In genomic region chr4:108624263-108625056, GRCh38 we compare ENCODE assay signal across 14 cellular contexts. TPM values are rescaled to one million over a fixed set of nuclear protein-coding genes. Genes with fewer than 3 reads are reported as not detected.
A peak's percentile ranks its signal among the peaks of the same experiment; 100 is the strongest.
DNase-seq lines count a peak whose midpoint lies in the region; ATAC-seq and TF ChIP-seq lines count a peak whose summit lies in the region.
"Had no signal": no experiment of that assay in that cellular context is flagged by ENCODE, and none has a peak within 500 bp of the region (broad histone marks: within the 10 kb centered on the region; RNA-seq: fewer than 3 reads in every experiment).

No MANE protein-coding gene starts in this region.

- TF ChIP-seq CTCF in KMS-11 (conservative IDR thresholded peaks at IDR 0.05; ENCODE audit: low read depth, low read length) (no peak), mammary epithelial cell (conservative IDR thresholded peaks at IDR 0.05 in 1 of 2, IDR thresholded peaks at IDR 0.05 in 1 of 2; ENCODE audit: extremely low read depth in 1 of 2, insufficient read depth in 1 of 2, low read depth in 1 of 2, low read length in 2 of 2) (no peak), osteoblast (IDR thresholded peaks at IDR 0.05; ENCODE audit: extremely low read depth, low read depth, low read length) (no peak)

- H3K9me3 ChIP-seq in mammary epithelial cell (replicated peaks; ENCODE audit: insufficient read depth, low read length) (no peaks in the 10 kb centered on the region), osteoblast (ENCODE audit: low read depth, low read length) (no peaks in the 10 kb centered on the region)
- H3K9me3 ChIP-seq: neutrophil, testis had no signal

- no TSS peak for BruUV-seq in mammary epithelial cell (replicated peaks; lab: Mats Ljungman, UMichigan)

- H3K4me3 ChIP-seq in KMS-11 (IDR thresholded peaks at IDR 0.05; ENCODE audit: insufficient read depth, low read depth, low read length) (no peak overlapping the region), mammary epithelial cell (replicated peaks in 1 of 3; ENCODE audit: insufficient read depth in 1 of 3, low read depth in 2 of 3, low read length in 3 of 3) (no peak overlapping the region), osteoblast (ENCODE audit: insufficient read depth, low read length) (no peak overlapping the region)
- H3K4me3 ChIP-seq: testis had no signal

- no peak overlapping the region for H2AFZ ChIP-seq in KMS-11 (ENCODE audit: low read depth)
- no peak overlapping the region for H2AFZ ChIP-seq in mammary epithelial cell (ENCODE audit: low read depth, low read length)
- no peak overlapping the region for H2AFZ ChIP-seq in osteoblast (ENCODE audit: low read length)

- in situ Hi-C loops in mammary epithelial cell (cut with MboI; ENCODE audit: low sequenced_read_pairs in 2 of 2) = no loop called here

- CTCF ChIA-PET in mammary epithelial cell (lab: Charles Lee; ENCODE audit: low non-redundant PET) = no interaction called here

- WGBS in mammary epithelial cell (ENCODE audit: low coverage, missing lambda C conversion rate) = 73% methylated on average over 2 of the region's 2 CpGs

- no peak overlapping the region for H3K27ac ChIP-seq in KMS-11
- no peak overlapping the region for H3K27ac ChIP-seq in mammary epithelial cell (ENCODE audit: insufficient read depth, low read depth, low read length)
- H3K27ac ChIP-seq in osteoblast (ENCODE audit: low read depth, low read length) = no peak overlapping the region
- H3K27ac ChIP-seq: neutrophil, testis had no signal

- DNase-seq in T-helper 2 cell treated with Interferon-gamma antibody and Interleukin-4, amounts not matched to agents 5 μg/mL and 100 μg/mL, for 36 hours (ENCODE audit: low spot score) = peak; percentile 1
- DNase-seq in T-helper 2 cell (no peak), mammary epithelial cell (no peak), osteoblast (ENCODE audit: insufficient read length, low spot score, missing footprints) (peak; percentile 57)
- no peak for DNase-seq in central memory CD4-positive, alpha-beta T cell
- no peak for DNase-seq in effector CD4-positive, alpha-beta T cell
- DNase-seq: activated gamma-delta T cell, NCI-H1417, NCI-H345, small intestine, testis had no signal

- H3K4me2 ChIP-seq in KMS-11 (peak overlapping the region; percentile 9; the same call in 1 of the 2 replicates), mammary epithelial cell (ENCODE audit: insufficient read depth, low read depth, low read length) (peak overlapping the region; percentile 73), osteoblast (ENCODE audit: insufficient read depth, low read length) (peak overlapping the region; percentile 21)

- no peak overlapping the region for H3K27ac Mint-ChIP-seq in T-helper 2 cell treated with Interferon-gamma antibody and Interleukin-4, amounts not matched to agents 5 μg/mL and 100 μg/mL, for 36 hours

- H3K27me3 ChIP-seq in KMS-11 (ENCODE audit: insufficient read depth, low read depth) (no peaks in the 10 kb centered on the region), mammary epithelial cell (ENCODE audit: insufficient read depth, low read length) (no peaks in the 10 kb centered on the region), osteoblast (ENCODE audit: insufficient read depth, low read length) (no peaks in the 10 kb centered on the region)
- H3K27me3 ChIP-seq: neutrophil, testis had no signal

- peaks cover 48% of the 10 kb centered on the region; the same call in 1 of the 2 replicates for H3K36me3 ChIP-seq in KMS-11 (ENCODE audit: insufficient read depth)
- H3K36me3 ChIP-seq in mammary epithelial cell (ENCODE audit: insufficient read depth, low read length) = peaks cover 61% of the 10 kb centered on the region
- H3K36me3 ChIP-seq in osteoblast (ENCODE audit: insufficient read depth, low read length) = peaks cover 68% of the 10 kb centered on the region

- H3K4me3 Mint-ChIP-seq in T-helper 2 cell treated with Interferon-gamma antibody and Interleukin-4, amounts not matched to agents 5 μg/mL and 100 μg/mL, for 36 hours = peak overlapping the region; percentile 47

- peaks cover 60% of the 10 kb centered on the region for H3K36me3 Mint-ChIP-seq in T-helper 2 cell treated with Interferon-gamma antibody and Interleukin-4, amounts not matched to agents 5 μg/mL and 100 μg/mL, for 36 hours (ENCODE audit: low read depth)

- H3K4me1 Mint-ChIP-seq in T-helper 2 cell treated with Interferon-gamma antibody and Interleukin-4, amounts not matched to agents 5 μg/mL and 100 μg/mL, for 36 hours (ENCODE audit: low read depth) = peaks cover 27% of the 10 kb centered on the region

- H3K9me3 Mint-ChIP-seq in T-helper 2 cell treated with Interferon-gamma antibody and Interleukin-4, amounts not matched to agents 5 μg/mL and 100 μg/mL, for 36 hours = no peaks in the 10 kb centered on the region

- H3K9ac ChIP-seq in KMS-11 (no peak overlapping the region), mammary epithelial cell (ENCODE audit: insufficient read depth, low read length) (no peak overlapping the region)

- H3K4me1 ChIP-seq in KMS-11 (ENCODE audit: low read depth, poor library complexity, severe bottlenecking) (peaks cover 29% of the 10 kb centered on the region), mammary epithelial cell (ENCODE audit: insufficient read depth, low read length) (peaks cover 28% of the 10 kb centered on the region), osteoblast (ENCODE audit: insufficient read depth, low read length) (peaks cover 36% of the 10 kb centered on the region)

- intact Hi-C loops in mammary epithelial cell (cut with micrococcal nuclease) = no loop called here

- H3K79me2 ChIP-seq in KMS-11 (ENCODE audit: insufficient read depth, low read depth) = peaks cover 35% of the 10 kb centered on the region
- peaks cover 78% of the 10 kb centered on the region for H3K79me2 ChIP-seq in mammary epithelial cell (ENCODE audit: insufficient read depth, low read length)
- H3K79me2 ChIP-seq in osteoblast (ENCODE audit: insufficient read depth, low read length) = peaks cover 45% of the 10 kb centered on the region

- dilution Hi-C loops in mammary epithelial cell (cut with HindIII; ENCODE audit: low sequenced_read_pairs) = no loop called here

- 0 out of 2 replicates have a peak, but pooled peaks cover 18% of the 10 kb centered on the region for H4K20me1 ChIP-seq in KMS-11 (ENCODE audit: insufficient read depth)
- peaks cover 4% of the 10 kb centered on the region for H4K20me1 ChIP-seq in mammary epithelial cell (ENCODE audit: insufficient read depth, low read length)
- H4K20me1 ChIP-seq in osteoblast (ENCODE audit: insufficient read depth, low read length) = peaks cover 42% of the 10 kb centered on the region

- no peaks in the 10 kb centered on the region for H3K27me3 Mint-ChIP-seq in T-helper 2 cell treated with Interferon-gamma antibody and Interleukin-4, amounts not matched to agents 5 μg/mL and 100 μg/mL, for 36 hours (ENCODE audit: low read depth)

- no peak for ATAC-seq in GM19324 (IDR thresholded peaks at IDR 0.05; ENCODE audit: low FRiP score, unreplicated experiment)

RNA-seq across cellular contexts. Expression of gene RPL34, which starts 4.1 kb away (rescaled TPM):
- 100 to 1,000 TPM; 400 to 945 TPM for total RNA-seq in mammary epithelial cell
- 1,818 TPM for polyA plus RNA-seq in mammary epithelial cell
- polyA minus RNA-seq in mammary epithelial cell = 201 TPM
- total RNA-seq in osteoblast = 448 and 555 TPM in 2 replicates

RNA-seq across cellular contexts. Expression of gene OSTC, which starts 25.9 kb away (rescaled TPM):
- 100 to 1,000 TPM in 1 of 2 donors, 10 to 100 TPM in 1; 99.8 to 139 TPM for total RNA-seq in mammary epithelial cell
- 97.1 TPM for polyA plus RNA-seq in mammary epithelial cell
- polyA minus RNA-seq in mammary epithelial cell = 49.6 TPM
- total RNA-seq in osteoblast = 256 and 312 TPM in 2 replicates

Comparison
In these comparisons a context has a peak if more than half of its experiments do, and no peak if none do; other contexts are left out.
1. DNase-seq: peak in T-helper 2 cell treated with Interferon-gamma antibody and Interleukin-4, amounts not matched to agents 5 μg/mL and 100 μg/mL, for 36 hours (single experiment) and osteoblast (single experiment); none in T-helper 2 cell (0 of 5), mammary epithelial cell (single experiment), central memory CD4-positive, alpha-beta T cell (single experiment) and effector CD4-positive, alpha-beta T cell (single experiment).
2. H3K4me2 ChIP-seq: peak in every context shown above with its lines; median percentile 73 in mammary epithelial cell; 21 in osteoblast; 9 in KMS-11.